8 cellular contexts compared by ENCODE assay signal in the genomic region with DNA sequence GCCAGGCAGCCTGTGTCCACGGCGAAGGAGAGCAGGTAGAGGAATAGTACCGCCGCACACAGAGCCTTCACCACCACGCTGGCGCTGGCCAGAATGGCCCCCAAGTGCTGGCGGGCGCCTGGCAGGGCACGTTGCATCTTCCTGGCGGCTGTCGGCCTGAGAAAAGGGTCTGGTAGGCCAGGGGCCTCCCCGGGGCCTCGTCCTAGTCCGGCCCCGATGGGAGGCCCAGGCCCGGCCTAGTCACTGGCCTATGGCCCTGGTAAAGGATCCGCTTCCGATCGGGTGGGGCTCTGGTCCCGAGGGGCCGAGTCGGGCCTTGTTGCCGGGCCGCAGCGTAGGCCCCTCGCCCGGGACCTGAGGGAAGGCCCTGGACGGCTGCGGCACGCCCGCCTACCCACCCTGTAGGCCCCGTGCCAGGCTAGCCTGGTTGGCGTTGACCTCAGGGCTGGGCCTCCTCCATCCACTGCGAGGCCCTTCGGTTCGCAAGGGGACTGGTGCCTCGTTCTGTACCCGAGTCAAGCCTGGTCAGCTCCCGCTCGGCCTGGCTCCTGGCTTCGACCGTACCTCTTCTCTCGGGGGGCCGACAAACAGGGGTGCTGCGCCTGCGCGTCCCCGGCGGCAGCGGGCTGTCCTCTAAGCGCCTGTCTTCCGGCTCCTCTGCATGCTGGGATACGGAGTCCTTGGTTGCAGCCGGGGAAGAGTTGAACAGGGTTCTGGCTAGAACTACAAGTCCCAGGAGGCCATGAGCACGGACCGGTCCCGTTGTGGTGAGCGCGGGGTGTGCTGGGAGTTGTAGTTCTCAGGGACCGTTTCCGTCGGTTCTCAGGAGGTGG. TPM values are rescaled to one million over a fixed set of nuclear protein-coding genes. Genes with fewer than 3 reads are reported as not detected.
A peak's percentile ranks its signal among the peaks of the same experiment; 100 is the strongest.
DNase-seq lines count a peak whose midpoint lies in the region; ATAC-seq and TF ChIP-seq lines count a peak whose summit lies in the region.

Gene TMEM115 (minus strand): TSS at position 595 of the 833 bp plus-strand sequence. CDS start 458 bp downstream, at position 137.

- peaks cover 27% of the 10 kb centered on the region for H3K4me1 Mint-ChIP-seq in activated T-helper 2 cell treated with anti-CD3 and anti-CD28 coated beads, Interferon-gamma antibody, Interleukin-2, Interleukin-4, amounts not matched to agents 10 μg/mL and 5 μg/mL and 100 μg/mL, durations not matched to agents 14 hours and 24 hours and 36 hours (ENCODE audit: low read depth)
- peaks cover 32 to 54% (median 43%) of the 10 kb centered on the region in 7 donors for H3K4me1 Mint-ChIP-seq in naive thymus-derived CD4-positive, alpha-beta T cell
- H3K4me1 Mint-ChIP-seq in stimulated activated naive B cell treated with anti-CD40 and anti-IgM and Interleukin-4, amounts not matched to agents 10 μg/mL and 1 μg/mL and 100 μg/mL, for 72 hours: peaks cover 40 to 53% of the 10 kb centered on the region in 2 donors

- H3K4me3 Mint-ChIP-seq in activated T-helper 2 cell treated with anti-CD3 and anti-CD28 coated beads, Interferon-gamma antibody, Interleukin-2, Interleukin-4, amounts not matched to agents 10 μg/mL and 5 μg/mL and 100 μg/mL, durations not matched to agents 14 hours and 24 hours and 36 hours (ENCODE audit: low read depth): peak within 1 kb of the TSS; percentile 98
- H3K4me3 Mint-ChIP-seq in naive thymus-derived CD4-positive, alpha-beta T cell: peak within 1 kb of the TSS; percentile 91 to 99 (median 98)
- H3K4me3 Mint-ChIP-seq in stimulated activated naive B cell treated with anti-CD40 and anti-IgM and Interleukin-4, amounts not matched to agents 10 μg/mL and 1 μg/mL and 100 μg/mL, for 72 hours: peak within 1 kb of the TSS; percentile 96 to 99

- TF ChIP-seq CTCF in RWPE2 (IDR thresholded peaks at IDR 0.05; ENCODE audit: poor library complexity, severe bottlenecking): no peak
- TF ChIP-seq CTCF in fibroblast of lung (conservative IDR thresholded peaks at IDR 0.05 in 1 of 2, IDR thresholded peaks at IDR 0.05 in 1 of 2; ENCODE audit: low read depth in 1 of 2, low read length in 2 of 2): no peak

- H3K4me1 ChIP-seq in RWPE2 (ENCODE audit: insufficient read depth, poor library complexity, severe bottlenecking) (peaks cover 13% of the 10 kb centered on the region), fibroblast of lung (ENCODE audit: control insufficient read depth, extremely low read depth, insufficient read depth, low read length) (peaks cover 8% of the 10 kb centered on the region)
- H3K4me1 ChIP-seq in naive thymus-derived CD4-positive, alpha-beta T cell (ENCODE audit: control insufficient read depth in 2 of 2, insufficient read depth in 2 of 2, low read length in 2 of 2): peaks cover 30% of the 10 kb centered on the region in 2 donors

- no peaks in the 10 kb centered on the region for H4K20me1 ChIP-seq in fibroblast of lung (ENCODE audit: control insufficient read depth, extremely low read depth, insufficient read depth, low read length)

- no peaks in the 10 kb centered on the region for H3K27me3 Mint-ChIP-seq in activated T-helper 2 cell treated with anti-CD3 and anti-CD28 coated beads, Interferon-gamma antibody, Interleukin-2, Interleukin-4, amounts not matched to agents 10 μg/mL and 5 μg/mL and 100 μg/mL, durations not matched to agents 14 hours and 24 hours and 36 hours (ENCODE audit: low read depth)
- H3K27me3 Mint-ChIP-seq in naive thymus-derived CD4-positive, alpha-beta T cell: no peaks in the 10 kb centered on the region
- H3K27me3 Mint-ChIP-seq in stimulated activated naive B cell treated with anti-CD40 and anti-IgM and Interleukin-4, amounts not matched to agents 10 μg/mL and 1 μg/mL and 100 μg/mL, for 72 hours: no peaks in the 10 kb centered on the region

- DNase-seq in EH (ENCODE audit: low read depth): peak; percentile 100
- peak; percentile 94 for DNase-seq in H4 (ENCODE audit: low spot score)
- DNase-seq in LoVo (ENCODE audit: low spot score): peak; percentile 98
- peak; percentile 98 for DNase-seq in RWPE2 (ENCODE audit: low spot score)
- peak; percentile 93 for DNase-seq in activated T-helper 2 cell treated with anti-CD3 and anti-CD28 coated beads, Interferon-gamma antibody, Interleukin-2, Interleukin-4, amounts not matched to agents 10 μg/mL and 5 μg/mL and 100 μg/mL, durations not matched to agents 14 hours and 24 hours and 36 hours (ENCODE audit: low spot score)
- peak; percentile 99 for DNase-seq in fibroblast of lung (ENCODE audit: low read depth in 2 of 2)
- peak; percentile 71 to 99 (median 95) for DNase-seq in naive thymus-derived CD4-positive, alpha-beta T cell
- DNase-seq in stimulated activated naive B cell treated with anti-CD40 and anti-IgM and Interleukin-4, amounts not matched to agents 10 μg/mL and 1 μg/mL and 100 μg/mL, for 72 hours: peak; percentile 94

- CTCF ChIA-PET in naive thymus-derived CD4-positive, alpha-beta T cell (lab: Charles Lee): no interaction called here

- H3K9me3 Mint-ChIP-seq in activated T-helper 2 cell treated with anti-CD3 and anti-CD28 coated beads, Interferon-gamma antibody, Interleukin-2, Interleukin-4, amounts not matched to agents 10 μg/mL and 5 μg/mL and 100 μg/mL, durations not matched to agents 14 hours and 24 hours and 36 hours: no peaks in the 10 kb centered on the region
- H3K9me3 Mint-ChIP-seq in naive thymus-derived CD4-positive, alpha-beta T cell: no peaks in the 10 kb centered on the region
- H3K9me3 Mint-ChIP-seq in stimulated activated naive B cell treated with anti-CD40 and anti-IgM and Interleukin-4, amounts not matched to agents 10 μg/mL and 1 μg/mL and 100 μg/mL, for 72 hours: no peaks in the 10 kb centered on the region

- H3K27me3 ChIP-seq in RWPE2 (ENCODE audit: insufficient read depth, poor library complexity, severe bottlenecking) (no peaks in the 10 kb centered on the region), fibroblast of lung (ENCODE audit: control insufficient read depth, insufficient read depth, low read length) (no peaks in the 10 kb centered on the region)
- no peaks in the 10 kb centered on the region for H3K27me3 ChIP-seq in naive thymus-derived CD4-positive, alpha-beta T cell (ENCODE audit: control insufficient read depth in 2 of 2, insufficient read depth in 2 of 2, low read length in 2 of 2)

- ATAC-seq in RWPE2 (ENCODE audit: low read depth): peak; percentile 98
- ATAC-seq in naive thymus-derived CD4-positive, alpha-beta T cell: peak; percentile 100
- peak; percentile 100 for ATAC-seq in stimulated activated naive B cell treated with anti-CD40 and anti-IgM and Interleukin-4, amounts not matched to agents 10 μg/mL and 1 μg/mL and 100 μg/mL, for 72 hours (replicated peaks)

- H3K9me3 ChIP-seq in RWPE2 (ENCODE audit: severe bottlenecking) (no peaks in the 10 kb centered on the region), fibroblast of lung (ENCODE audit: control insufficient read depth, insufficient read depth, low read depth, low read length) (no peaks in the 10 kb centered on the region)
- H3K9me3 ChIP-seq in naive thymus-derived CD4-positive, alpha-beta T cell (ENCODE audit: control insufficient read depth in 2 of 3, low read length in 3 of 3): no peaks in the 10 kb centered on the region

- peak within 1 kb of the TSS; percentile 99 for H3K4me2 ChIP-seq in fibroblast of lung (ENCODE audit: extremely low read depth, insufficient read depth, low read length)

- intact Hi-C loops in activated T-helper 2 cell treated with anti-CD3 and anti-CD28 coated beads, Interferon-gamma antibody, Interleukin-2, Interleukin-4, amounts not matched to agents 10 μg/mL and 5 μg/mL and 100 μg/mL, durations not matched to agents 14 hours and 24 hours and 36 hours (cut with micrococcal nuclease): loop anchor here (1.0 to 10.0 kb wide), 5 partner anchors 8 to 1316 kb away; partner anchors contain the start of genes IFRD2, MANF, RASSF1 and TEX264
- intact Hi-C loops in naive thymus-derived CD4-positive, alpha-beta T cell (cut with micrococcal nuclease): loop anchor here (1.0 to 10.0 kb wide), 16 partner anchors 8 to 1644 kb away; partner anchors contain the start of genes HEMK1 (in 2 of the 2), IFRD2 (in 2 of the 2), TUSC2 (in 2 of the 2) and DCAF1 (in 1 of the 2)

- H3K4me3 ChIP-seq in RWPE2 (ENCODE audit: severe bottlenecking) (peak within 1 kb of the TSS; percentile 56), fibroblast of lung (replicated peaks in 1 of 4; ENCODE audit: control extremely low read depth in 1 of 4, insufficient read depth in 1 of 4, low read depth in 3 of 4, low read length in 4 of 4) (peak within 1 kb of the TSS; percentile 72 to 84 (median 73))
- H3K4me3 ChIP-seq in naive thymus-derived CD4-positive, alpha-beta T cell (ENCODE audit: low read length): peak within 1 kb of the TSS; percentile 88

- peak within 1 kb of the TSS; percentile 91 for H3K9ac ChIP-seq in fibroblast of lung (ENCODE audit: insufficient read depth, low read length)

- peaks cover 21% of the 10 kb centered on the region for H3K36me3 Mint-ChIP-seq in activated T-helper 2 cell treated with anti-CD3 and anti-CD28 coated beads, Interferon-gamma antibody, Interleukin-2, Interleukin-4, amounts not matched to agents 10 μg/mL and 5 μg/mL and 100 μg/mL, durations not matched to agents 14 hours and 24 hours and 36 hours (ENCODE audit: low read depth)
- H3K36me3 Mint-ChIP-seq in naive thymus-derived CD4-positive, alpha-beta T cell: peaks cover 0 to 11% (median 0%) of the 10 kb centered on the region in 5 donors
- H3K36me3 Mint-ChIP-seq in stimulated activated naive B cell treated with anti-CD40 and anti-IgM and Interleukin-4, amounts not matched to agents 10 μg/mL and 1 μg/mL and 100 μg/mL, for 72 hours: peaks cover 12 to 30% of the 10 kb centered on the region in 2 donors

- H2AFZ ChIP-seq in fibroblast of lung (ENCODE audit: low read length): peak within 1 kb of the TSS; percentile 92

- peak within 1 kb of the TSS; percentile 94 for H3K27ac Mint-ChIP-seq in activated T-helper 2 cell treated with anti-CD3 and anti-CD28 coated beads, Interferon-gamma antibody, Interleukin-2, Interleukin-4, amounts not matched to agents 10 μg/mL and 5 μg/mL and 100 μg/mL, durations not matched to agents 14 hours and 24 hours and 36 hours
- H3K27ac Mint-ChIP-seq in naive thymus-derived CD4-positive, alpha-beta T cell: peak within 1 kb of the TSS; percentile 73 to 98 (median 96)
- peak within 1 kb of the TSS; percentile 99 for H3K27ac Mint-ChIP-seq in stimulated activated naive B cell treated with anti-CD40 and anti-IgM and Interleukin-4, amounts not matched to agents 10 μg/mL and 1 μg/mL and 100 μg/mL, for 72 hours

- peaks cover 44% of the 10 kb centered on the region for H3K79me2 ChIP-seq in fibroblast of lung (ENCODE audit: control insufficient read depth, insufficient read depth, low read length)

- peaks cover 22% of the 10 kb centered on the region for H3K36me3 ChIP-seq in RWPE2 (ENCODE audit: low read depth)
- peaks cover 17% of the 10 kb centered on the region for H3K36me3 ChIP-seq in fibroblast of lung (ENCODE audit: control insufficient read depth, insufficient read depth, low read length)
- H3K36me3 ChIP-seq in naive thymus-derived CD4-positive, alpha-beta T cell (ENCODE audit: control insufficient read depth in 2 of 3, insufficient read depth in 3 of 3, low read length in 3 of 3): peaks cover 0 to 41% (median 5%) of the 10 kb centered on the region in 3 experiments

- H3K27ac ChIP-seq in RWPE2 (ENCODE audit: poor library complexity, severe bottlenecking) (peak within 1 kb of the TSS; percentile 31), fibroblast of lung (ENCODE audit: insufficient read depth, low read length) (peak within 1 kb of the TSS; percentile 76)
- peak within 1 kb of the TSS; percentile 93 for H3K27ac ChIP-seq in naive thymus-derived CD4-positive, alpha-beta T cell (ENCODE audit: low read depth, low read length)

- POLR2A ChIA-PET in naive thymus-derived CD4-positive, alpha-beta T cell (lab: Charles Lee): interaction anchor here (1.0 to 28.0 kb wide), 4 partner anchors 10 to 556 kb away, joined by 3 to 656 read pairs (median 4); partner anchors contain the start of genes C3orf18, CYB561D2, HYAL2 and INKA1

RNA-seq across cellular contexts. Expression of gene TMEM115, which starts in this region (rescaled TPM):
- 21.3 and 22.1 TPM in 2 replicates for total RNA-seq in H4 (2014; rRNA removed; shearing (Covaris generic))
- total RNA-seq in activated T-helper 2 cell treated with anti-CD3 and anti-CD28 coated beads, Interferon-gamma antibody, Interleukin-2, Interleukin-4, amounts not matched to agents 10 μg/mL and 5 μg/mL and 100 μg/mL, durations not matched to agents 14 hours and 24 hours and 36 hours: 17.8 and 19.2 TPM in 2 replicates
- 39.3 and 44.8 TPM in 2 replicates for total RNA-seq in fibroblast of lung
- 28.2 and 28.9 TPM in 2 replicates for polyA plus RNA-seq in fibroblast of lung
- polyA plus RNA-seq in fibroblast of lung (2012): 36.2 and 41.8 TPM in 2 replicates
- polyA minus RNA-seq in fibroblast of lung (ENCODE audit: low replicate concordance): 87.6 and 103 TPM in 2 replicates
- 10 to 100 TPM; 17.7 to 32.4 (median 19.9) TPM for total RNA-seq in naive thymus-derived CD4-positive, alpha-beta T cell
- polyA plus RNA-seq in naive thymus-derived CD4-positive, alpha-beta T cell: 10 to 100 TPM; 26.0 to 40.9 TPM

Comparison
In these comparisons a context has a peak if more than half of its experiments do, and no peak if none do; other contexts are left out.
1. Peak in every context shown above with its lines: DNase-seq, ATAC-seq, H3K4me3 ChIP-seq and H3K27ac ChIP-seq.
2. H3K27ac ChIP-seq: peak in every context shown above with its lines; median percentile 93 in naive thymus-derived CD4-positive, alpha-beta T cell; 76 in fibroblast of lung; 31 in RWPE2.